In the genomic region with DNA sequence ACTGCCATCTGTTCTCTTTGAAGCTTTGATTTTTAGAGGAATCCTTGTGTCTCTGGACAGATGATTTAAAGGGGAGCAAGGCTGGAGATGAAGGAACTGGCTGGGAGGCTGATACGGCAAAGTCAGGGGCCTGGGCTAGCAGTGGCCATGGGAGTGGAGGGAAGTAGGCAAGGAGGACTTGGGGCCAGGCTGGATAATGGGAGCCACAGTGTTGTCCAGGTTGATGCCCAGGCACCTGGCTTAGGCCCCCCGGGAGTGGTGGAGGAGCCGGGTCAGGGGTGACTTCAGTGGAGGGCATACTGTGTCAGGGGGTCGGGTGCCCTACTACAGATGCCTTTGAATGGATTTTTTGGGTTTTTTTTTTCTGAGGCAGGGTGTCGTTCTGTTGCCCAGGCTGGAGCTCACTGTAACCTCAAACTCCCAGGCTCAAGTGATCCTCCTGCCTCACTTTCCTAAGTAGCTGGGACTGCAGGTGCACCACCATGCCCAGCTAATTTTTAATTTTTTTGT, we compare ENCODE assay signal across 15 cellular contexts. TPM values are rescaled to one million over a fixed set of nuclear protein-coding genes. Genes with fewer than 3 reads are reported as not detected.
A peak's percentile ranks its signal among the peaks of the same experiment; 100 is the strongest.
DNase-seq lines count a peak whose midpoint lies in the region; ATAC-seq and TF ChIP-seq lines count a peak whose summit lies in the region.
"Had no signal": no experiment of that assay in that cellular context is flagged by ENCODE, and none has a peak within 500 bp of the region (broad histone marks: within the 10 kb centered on the region; RNA-seq: fewer than 3 reads in every experiment).

No MANE protein-coding gene starts in this region.

- peaks cover 6% of the 10 kb centered on the region for H3K4me1 Mint-ChIP-seq in T-helper 2 cell treated with Interferon-gamma antibody and Interleukin-4, amounts not matched to agents 5 μg/mL and 100 μg/mL, for 36 hours (ENCODE audit: low read depth)
- H3K4me1 Mint-ChIP-seq in CD4-positive, alpha-beta T cell (ENCODE audit: low read depth): peaks cover 37% of the 10 kb centered on the region
- H3K4me1 Mint-ChIP-seq in effector memory CD8-positive, alpha-beta T cell (ENCODE audit: low read depth in 2 of 2): peaks cover 0 to 12% of the 10 kb centered on the region in 2 donors
- H3K4me1 Mint-ChIP-seq in stimulated activated effector memory CD8-positive, alpha-beta T cell treated with anti-CD3 and anti-CD28 coated beads, Interleukin-12 subunit alpha, Interleukin-12 subunit beta, amount 100 ng/mL, for 72 hours: peaks cover 16% of the 10 kb centered on the region

- intact Hi-C loops in CD4-positive, alpha-beta T cell (cut with DNase I, micrococcal nuclease): loop anchor here (2.0 to 5.0 kb wide), 6 partner anchors 43 to 387 kb away; partner anchors contain the start of gene BPIFB4 (in 1 of the 2)
- intact Hi-C loops in colonic mucosa (cut with DNase I): loop anchor here (5.0 to 10.0 kb wide), 2 partner anchors 191 to 394 kb away; no protein-coding TSS in a partner anchor

- H3K9me3 ChIP-seq in CD4-positive, alpha-beta T cell (ENCODE audit: control insufficient read depth, low read length): no peaks in the 10 kb centered on the region
- H3K9me3 ChIP-seq in colonic mucosa: no peaks in the 10 kb centered on the region
- H3K9me3 ChIP-seq: BLaER1 treated with 17β-estradiol and CSF1 and Interleukin-3, amounts not matched to agents 10 nM and 100 nM had no signal

- H3K27me3 Mint-ChIP-seq in T-helper 2 cell treated with Interferon-gamma antibody and Interleukin-4, amounts not matched to agents 5 μg/mL and 100 μg/mL, for 36 hours (ENCODE audit: low read depth): no peaks in the 10 kb centered on the region
- no peaks in the 10 kb centered on the region for H3K27me3 Mint-ChIP-seq in CD4-positive, alpha-beta T cell
- H3K27me3 Mint-ChIP-seq in effector memory CD8-positive, alpha-beta T cell: no peaks in the 10 kb centered on the region
- H3K27me3 Mint-ChIP-seq: CD4-positive, CD25-positive, alpha-beta regulatory T cell had no signal

- no peak overlapping the region for H3K4me3 Mint-ChIP-seq in T-helper 2 cell treated with Interferon-gamma antibody and Interleukin-4, amounts not matched to agents 5 μg/mL and 100 μg/mL, for 36 hours
- H3K4me3 Mint-ChIP-seq in CD4-positive, alpha-beta T cell: no peak overlapping the region
- no peak overlapping the region for H3K4me3 Mint-ChIP-seq in effector memory CD8-positive, alpha-beta T cell
- H3K4me3 Mint-ChIP-seq in stimulated activated effector memory CD8-positive, alpha-beta T cell treated with anti-CD3 and anti-CD28 coated beads, Interleukin-12 subunit alpha, Interleukin-12 subunit beta, amount 100 ng/mL, for 72 hours: no peak overlapping the region
- H3K4me3 Mint-ChIP-seq: CD4-positive, CD25-positive, alpha-beta regulatory T cell had no signal

- CTCF ChIA-PET in CD4-positive, alpha-beta T cell (lab: Charles Lee): interaction anchor here (1.2 to 3.3 kb wide), 2 partner anchors 113 to 192 kb away, joined by 3 to 15 read pairs; no protein-coding TSS in a partner anchor

- H3K9ac ChIP-seq in colonic mucosa (ENCODE audit: low read depth in 2 of 2, low read length in 2 of 2): no peak overlapping the region
- H3K9ac ChIP-seq: BLaER1 treated with 17β-estradiol and CSF1 and Interleukin-3, amounts not matched to agents 10 nM and 100 nM had no signal

- H3K9me3 Mint-ChIP-seq in T-helper 2 cell treated with Interferon-gamma antibody and Interleukin-4, amounts not matched to agents 5 μg/mL and 100 μg/mL, for 36 hours: no peaks in the 10 kb centered on the region
- H3K9me3 Mint-ChIP-seq in CD4-positive, alpha-beta T cell: no peaks in the 10 kb centered on the region
- H3K9me3 Mint-ChIP-seq in effector memory CD8-positive, alpha-beta T cell: no peaks in the 10 kb centered on the region
- no peaks in the 10 kb centered on the region for H3K9me3 Mint-ChIP-seq in stimulated activated effector memory CD8-positive, alpha-beta T cell treated with anti-CD3 and anti-CD28 coated beads, Interleukin-12 subunit alpha, Interleukin-12 subunit beta, amount 100 ng/mL, for 72 hours

- peak overlapping the region; percentile 1 for H3K27ac Mint-ChIP-seq in T-helper 2 cell treated with Interferon-gamma antibody and Interleukin-4, amounts not matched to agents 5 μg/mL and 100 μg/mL, for 36 hours
- H3K27ac Mint-ChIP-seq in CD4-positive, alpha-beta T cell: peak overlapping the region; percentile 52
- H3K27ac Mint-ChIP-seq in effector memory CD8-positive, alpha-beta T cell: peak overlapping the region; percentile 28 to 87
- H3K27ac Mint-ChIP-seq in stimulated activated effector memory CD8-positive, alpha-beta T cell treated with anti-CD3 and anti-CD28 coated beads, Interleukin-12 subunit alpha, Interleukin-12 subunit beta, amount 100 ng/mL, for 72 hours: peak overlapping the region; percentile 45

- no peak overlapping the region for H3K27ac ChIP-seq in CD4-positive, alpha-beta T cell (ENCODE audit: low read depth, low read length)
- no peak overlapping the region for H3K27ac ChIP-seq in colonic mucosa
- H3K27ac ChIP-seq: 22Rv1; BLaER1 treated with 17β-estradiol and CSF1 and Interleukin-3, amounts not matched to agents 10 nM and 100 nM; HL-60 had no signal

- no peaks in the 10 kb centered on the region for H3K36me3 Mint-ChIP-seq in T-helper 2 cell treated with Interferon-gamma antibody and Interleukin-4, amounts not matched to agents 5 μg/mL and 100 μg/mL, for 36 hours (ENCODE audit: low read depth)
- no peaks in the 10 kb centered on the region for H3K36me3 Mint-ChIP-seq in CD4-positive, alpha-beta T cell (ENCODE audit: low read depth)
- H3K36me3 Mint-ChIP-seq in effector memory CD8-positive, alpha-beta T cell (ENCODE audit: insufficient read depth): no peaks in the 10 kb centered on the region
- no peaks in the 10 kb centered on the region for H3K36me3 Mint-ChIP-seq in stimulated activated effector memory CD8-positive, alpha-beta T cell treated with anti-CD3 and anti-CD28 coated beads, Interleukin-12 subunit alpha, Interleukin-12 subunit beta, amount 100 ng/mL, for 72 hours
- H3K36me3 Mint-ChIP-seq: CD4-positive, CD25-positive, alpha-beta regulatory T cell had no signal

- TF ChIP-seq CTCF in CD4-positive, alpha-beta T cell (IDR thresholded peaks at IDR 0.05): no peak
- no peak for TF ChIP-seq CTCF in colonic mucosa (IDR thresholded peaks at IDR 0.05)

- no peak overlapping the region for H3K4me3 ChIP-seq in colonic mucosa
- H3K4me3 ChIP-seq: BLaER1 treated with 17β-estradiol and CSF1 and Interleukin-3, amounts not matched to agents 10 nM and 100 nM had no signal

- no peak for ATAC-seq in CD4-positive, alpha-beta T cell (ENCODE audit: poor library complexity)
- ATAC-seq in effector memory CD8-positive, alpha-beta T cell (replicated peaks): no peak
- ATAC-seq in stimulated activated effector memory CD8-positive, alpha-beta T cell treated with anti-CD3 and anti-CD28 coated beads, Interleukin-12 subunit alpha, Interleukin-12 subunit beta, amount 100 ng/mL, for 72 hours: no peak

- H3K4me1 ChIP-seq in colonic mucosa: no peaks in the 10 kb centered on the region

- DNase-seq in T-helper 2 cell treated with Interferon-gamma antibody and Interleukin-4, amounts not matched to agents 5 μg/mL and 100 μg/mL, for 36 hours (ENCODE audit: low spot score): no peak
- DNase-seq in T-helper 2 cell (no peak), T1000 (lab: John Stamatoyannopoulos, UW) (no peak), colonic mucosa (no peak)
- no peak for DNase-seq in CD4-positive, alpha-beta T cell
- DNase-seq in effector memory CD8-positive, alpha-beta T cell: no peak
- no peak for DNase-seq in stimulated activated effector memory CD8-positive, alpha-beta T cell treated with anti-CD3 and anti-CD28 coated beads, Interleukin-12 subunit alpha, Interleukin-12 subunit beta, amount 100 ng/mL, for 72 hours (ENCODE audit: low spot score in 2 of 2)
- DNase-seq: AML-193; Calu3; CD4-positive, CD25-positive, alpha-beta regulatory T cell; DMS 273 treated with DMSO at 0.1 percent for 48 hours had no signal

- no peaks in the 10 kb centered on the region for H3K36me3 ChIP-seq in colonic mucosa
- H3K36me3 ChIP-seq: BLaER1 treated with 17β-estradiol and CSF1 and Interleukin-3, amounts not matched to agents 10 nM and 100 nM had no signal

- no peaks in the 10 kb centered on the region for H3K27me3 ChIP-seq in CD4-positive, alpha-beta T cell (ENCODE audit: control insufficient read depth, insufficient read depth, low read length)
- no peaks in the 10 kb centered on the region for H3K27me3 ChIP-seq in colonic mucosa
- H3K27me3 ChIP-seq: BLaER1 treated with 17β-estradiol and CSF1 and Interleukin-3, amounts not matched to agents 10 nM and 100 nM had no signal

- POLR2A ChIA-PET in CD4-positive, alpha-beta T cell (lab: Charles Lee): interaction anchor here (0.6 kb wide), 1 partner anchor 68 kb away, joined by 3 read pairs; no protein-coding TSS in a partner anchor

RNA-seq across cellular contexts. Expression of gene EFCAB8, which starts 45.0 kb away (rescaled TPM):
- 1 to 10 TPM in 1 of 2 experiments, under 1 TPM in 1; 0.81 to 2.5 TPM for total RNA-seq in CD4-positive, alpha-beta T cell
- total RNA-seq in colonic mucosa: under 1 TPM; 0.11 to 0.72 TPM
- total RNA-seq: A673 had no signal

Comparison
In these comparisons a context has a peak if more than half of its experiments do, and no peak if none do; other contexts are left out.
1. H3K27ac Mint-ChIP-seq: peak in every context shown above with its lines; median percentile 58 in effector memory CD8-positive, alpha-beta T cell; 52 in CD4-positive, alpha-beta T cell; 45 in stimulated activated effector memory CD8-positive, alpha-beta T cell treated with anti-CD3 and anti-CD28 coated beads, Interleukin-12 subunit alpha, Interleukin-12 subunit beta, amount 100 ng/mL, for 72 hours; 1 in T-helper 2 cell treated with Interferon-gamma antibody and Interleukin-4, amounts not matched to agents 5 μg/mL and 100 μg/mL, for 36 hours.